In genomic region chr6:80742481-80742880, GRCh38 we compare ENCODE assay signal across 10 cellular contexts.
DNase-seq lines count a peak whose midpoint lies in the region; TF ChIP-seq lines count a peak whose summit lies in the region.
"Had no signal": no experiment of that assay in that cellular context is flagged by ENCODE, and none has a peak within 500 bp of the region (broad histone marks: within the 10 kb centered on the region; RNA-seq: fewer than 3 reads in every experiment).

No MANE protein-coding gene starts in this region.

- no peaks in the 10 kb centered on the region for H3K4me1 Mint-ChIP-seq in nephron progenitor cell

- TF ChIP-seq CTCF in astrocyte of the cerebellum (IDR thresholded peaks at IDR 0.05; ENCODE audit: low read depth, low read length, missing control alignments) (peak; percentile 44), nephron progenitor cell (IDR thresholded peaks at IDR 0.05) (peak; percentile 22), sigmoid colon (IDR thresholded peaks at IDR 0.05) (peak in 1 of 4 experiments; percentile 13)

- H3K27me3 Mint-ChIP-seq in nephron progenitor cell (ENCODE audit: low read depth, poor library complexity) = peaks cover 4% of the 10 kb centered on the region

- TF ChIP-seq POLR2A in sigmoid colon (IDR thresholded peaks at IDR 0.05) = no peak

- DNase-seq in GM03348 (ENCODE audit: low spot score) (peak; percentile 36), KG1 (lab: John Stamatoyannopoulos, UW) (peak; percentile 1), astrocyte of the cerebellum (ENCODE audit: low read depth) (peak; percentile 49), nephron progenitor cell (no peak), NCI-H1930 (lab: John Stamatoyannopoulos, UW) (no peak), GOT3 (lab: John Stamatoyannopoulos, UW) (no peak), sigmoid colon (no peak), T-helper 9 cell (no peak)
- DNase-seq: Peyer's patch had no signal

- H3K36me3 ChIP-seq in sigmoid colon = no peaks in the 10 kb centered on the region
- H3K36me3 ChIP-seq: Peyer's patch, thoracic aorta had no signal

- in situ Hi-C loops in astrocyte of the cerebellum (cut with HindIII; ENCODE audit: low sequenced_read_pairs) = no loop called here

- intact Hi-C loops in sigmoid colon (cut with DNase I) = no loop called here

- H3K4me3 ChIP-seq in astrocyte of the cerebellum (ENCODE audit: low read depth, low read length) (no peak overlapping the region), sigmoid colon (no peak overlapping the region)
- H3K4me3 ChIP-seq: Peyer's patch, thoracic aorta had no signal

- 19 to 33% methylated on average over 2 of the region's 2 CpGs for WGBS in sigmoid colon, 2 donors

- no peak overlapping the region for H3K4me3 Mint-ChIP-seq in nephron progenitor cell

- no peaks in the 10 kb centered on the region for H3K36me3 Mint-ChIP-seq in nephron progenitor cell (ENCODE audit: low read depth)

- H3K9me3 ChIP-seq in sigmoid colon = no peaks in the 10 kb centered on the region
- H3K9me3 ChIP-seq: Peyer's patch, thoracic aorta had no signal

- H3K27me3 ChIP-seq in sigmoid colon = no peaks in the 10 kb centered on the region
- H3K27me3 ChIP-seq: Peyer's patch had no signal

- H3K27ac ChIP-seq in sigmoid colon = no peak overlapping the region
- H3K27ac ChIP-seq: Peyer's patch, thoracic aorta had no signal

- peaks cover 16% of the 10 kb centered on the region for H3K9me3 Mint-ChIP-seq in nephron progenitor cell

- no peak overlapping the region for H3K27ac Mint-ChIP-seq in nephron progenitor cell

- H3K4me1 ChIP-seq in sigmoid colon = no peaks in the 10 kb centered on the region
- H3K4me1 ChIP-seq: Peyer's patch had no signal

- no peak for TF ChIP-seq EP300 in sigmoid colon (IDR thresholded peaks at IDR 0.05)

Comparison
In these comparisons a context has a peak if more than half of its experiments do, and no peak if none do; other contexts are left out.
1. DNase-seq: peak in GM03348 (single experiment), KG1 (single experiment) and astrocyte of the cerebellum (single experiment); none in nephron progenitor cell (single experiment), NCI-H1930 (0 of 2), GOT3 (single experiment), sigmoid colon (single experiment) and T-helper 9 cell (single experiment).